Comparison of ENCODE assay signal across 8 cellular contexts in the genomic region with DNA sequence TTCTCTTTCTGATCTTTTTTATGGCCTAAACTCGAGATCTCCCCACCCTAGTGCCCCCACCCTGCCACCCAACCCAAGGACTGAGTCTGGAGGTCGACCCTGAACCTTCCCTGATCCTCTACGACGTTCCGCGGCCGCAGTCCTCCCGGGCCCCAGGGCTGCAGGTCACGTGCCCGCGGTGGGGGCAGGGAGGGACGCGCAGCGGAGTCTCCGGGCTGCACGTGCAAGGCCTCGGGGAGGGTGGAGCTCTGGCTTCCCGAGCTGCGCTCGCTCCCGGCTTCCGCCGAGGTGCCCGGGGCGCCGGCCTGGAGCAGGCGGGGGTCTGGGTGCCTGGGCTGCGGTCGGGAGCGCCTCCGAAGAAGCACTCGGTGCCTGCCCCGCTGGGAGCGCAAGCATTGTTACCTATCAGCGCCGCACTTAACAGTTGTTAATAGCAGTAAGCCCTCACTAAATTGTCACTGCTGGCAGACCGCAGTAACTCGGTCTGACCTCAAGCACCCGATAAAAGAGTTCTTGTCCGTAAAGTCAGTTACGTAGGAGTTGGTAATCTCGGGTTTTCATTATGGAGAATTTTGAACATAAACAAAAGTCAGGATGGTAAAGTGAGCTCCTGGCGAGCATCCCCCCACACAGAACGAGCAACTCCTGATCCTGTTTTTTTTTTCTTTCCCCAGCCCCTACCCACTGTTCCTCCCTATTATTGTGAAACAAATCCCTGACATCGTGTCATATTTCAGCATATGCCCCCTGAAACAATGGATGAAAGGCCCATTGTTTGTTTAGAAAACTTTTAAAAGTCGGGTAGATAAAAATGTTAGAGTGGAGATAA.
A peak's percentile ranks its signal among the peaks of the same experiment; 100 is the strongest.
DNase-seq lines count a peak whose midpoint lies in the region; ATAC-seq and TF ChIP-seq lines count a peak whose summit lies in the region.

No MANE protein-coding gene starts in this region.

- DNase-seq in Caco-2 (peak; percentile 96 to 98), NB4 (ENCODE audit: low read depth) (peak; percentile 95), SW 1271 (lab: John Stamatoyannopoulos, UW) (peak; percentile 43 to 59), Right ventricle myocardium inferior (ENCODE audit: missing footprints) (peak; percentile 98), osteoblast (ENCODE audit: insufficient read length, low spot score, missing footprints) (peak; percentile 92), suprapubic skin (ENCODE audit: low spot score in 2 of 2) (peak; percentile 95 to 96)
- DNase-seq in activated naive CD8-positive, alpha-beta T cell treated with anti-CD3 and anti-CD28 coated beads, Interleukin-2, amount 50 U/mL, for 16 hours (ENCODE audit: low read depth, low spot score): peak; percentile 51

- peaks cover 25% of the 10 kb centered on the region for H3K36me3 Mint-ChIP-seq in Caco-2 (ENCODE audit: insufficient read depth, unreplicated experiment)

- 6% methylated on average over 33 of the region's 46 CpGs for WGBS in suprapubic skin

- BruUV-seq in Caco-2 (replicated peaks; lab: Mats Ljungman, UMichigan): TSS peak; percentile 72

- CTCF ChIA-PET in Caco-2 (lab: Charles Lee): interaction anchor here (0.6 to 1.0 kb wide), 9 partner anchors 16 to 144 kb away, joined by 3 to 10 read pairs (median 4); no protein-coding TSS in a partner anchor

- H2AFZ ChIP-seq in osteoblast (ENCODE audit: low read length): peak overlapping the region; percentile 76

- no peaks in the 10 kb centered on the region for H3K79me2 ChIP-seq in osteoblast (ENCODE audit: insufficient read depth, low read length)

- no peaks in the 10 kb centered on the region for H3K27me3 Mint-ChIP-seq in Caco-2 (ENCODE audit: insufficient read depth, unreplicated experiment)

- H3K4me1 ChIP-seq in Caco-2: peaks cover 4% of the 10 kb centered on the region; the same call in 1 of the 2 replicates
- peaks cover 8% of the 10 kb centered on the region for H3K4me1 ChIP-seq in osteoblast (ENCODE audit: insufficient read depth, low read length)
- peaks cover 17% of the 10 kb centered on the region for H3K4me1 ChIP-seq in suprapubic skin

- no peaks in the 10 kb centered on the region for H4K20me1 ChIP-seq in osteoblast (ENCODE audit: insufficient read depth, low read length)

- no peak overlapping the region for H3K27ac ChIP-seq in osteoblast (ENCODE audit: low read depth, low read length)
- peak overlapping the region; percentile 99 for H3K27ac ChIP-seq in suprapubic skin

- no peaks in the 10 kb centered on the region for H3K36me3 ChIP-seq in Caco-2 (ENCODE audit: control insufficient read depth, insufficient read depth, low read length)
- no peaks in the 10 kb centered on the region for H3K36me3 ChIP-seq in osteoblast (ENCODE audit: insufficient read depth, low read length)
- no peaks in the 10 kb centered on the region for H3K36me3 ChIP-seq in suprapubic skin

- peaks cover 15% of the 10 kb centered on the region for H3K4me1 Mint-ChIP-seq in Caco-2 (ENCODE audit: low read depth, unreplicated experiment)

- TF ChIP-seq POLR2A in NB4 (IDR thresholded peaks at IDR 0.05; ENCODE audit: extremely low read depth, insufficient read length) (peak; percentile 25), suprapubic skin (IDR thresholded peaks at IDR 0.05) (peak in 1 of 2 donors; percentile 75)

- TF ChIP-seq EP300 in suprapubic skin (IDR thresholded peaks at IDR 0.05): no peak

- peak overlapping the region; percentile 100 for H3K27ac Mint-ChIP-seq in Caco-2 (ENCODE audit: unreplicated experiment)

- intact Hi-C loops in Caco-2 (cut with micrococcal nuclease; ENCODE audit: unreplicated experiment): loop anchor here (1.0 kb wide), 2 partner anchors 69 to 71 kb away; a partner anchor contains a TSS
- intact Hi-C loops in Right ventricle myocardium inferior (cut with DNase I): loop anchor here (1.0 kb wide), 2 partner anchors 69 to 71 kb away; a partner anchor contains a TSS

- no peak for TF ChIP-seq CTCF in Caco-2 (IDR thresholded peaks at IDR 0.05; ENCODE audit: insufficient read depth in 1 of 2, low read depth in 1 of 2, low read length in 1 of 2, severe bottlenecking in 1 of 2, unreplicated experiment in 1 of 2)
- TF ChIP-seq CTCF in NB4 (IDR thresholded peaks at IDR 0.05; ENCODE audit: low read depth, low read length): no peak
- no peak for TF ChIP-seq CTCF in osteoblast (IDR thresholded peaks at IDR 0.05; ENCODE audit: extremely low read depth, low read depth, low read length)
- TF ChIP-seq CTCF in suprapubic skin (IDR thresholded peaks at IDR 0.05): no peak

- H3K9me3 ChIP-seq in Caco-2 (no peaks in the 10 kb centered on the region), osteoblast (ENCODE audit: low read depth, low read length) (no peaks in the 10 kb centered on the region), suprapubic skin (no peaks in the 10 kb centered on the region)

- peak overlapping the region; percentile 99 for H3K4me3 Mint-ChIP-seq in Caco-2 (ENCODE audit: unreplicated experiment)

- H3K4me3 ChIP-seq in Caco-2 (ENCODE audit: low read depth, low read length): peak overlapping the region; percentile 81
- peak overlapping the region; percentile 53 for H3K4me3 ChIP-seq in NB4 (ENCODE audit: low read depth, low read length)
- H3K4me3 ChIP-seq in osteoblast (ENCODE audit: insufficient read depth, low read length): peak overlapping the region; percentile 76
- H3K4me3 ChIP-seq in suprapubic skin: peak overlapping the region; percentile 76

- POLR2A ChIA-PET in Caco-2 (lab: Charles Lee): interaction anchor here (0.5 to 3.4 kb wide), 15 partner anchors 12 to 202 kb away, joined by 3 to 45 read pairs (median 5); a partner anchor contains a TSS

- peak overlapping the region; percentile 84 for H3K4me2 ChIP-seq in osteoblast (ENCODE audit: insufficient read depth, low read length)

- no peaks in the 10 kb centered on the region for H3K9me3 Mint-ChIP-seq in Caco-2 (ENCODE audit: unreplicated experiment)

- H3K27me3 ChIP-seq in Caco-2 (replicated peaks; ENCODE audit: control insufficient read depth, insufficient read depth, low read length) (no peaks in the 10 kb centered on the region; the same call in 1 of the 2 replicates), osteoblast (ENCODE audit: insufficient read depth, low read length) (peaks cover 14% of the 10 kb centered on the region), suprapubic skin (no peaks in the 10 kb centered on the region)

- ATAC-seq in GM21723 (IDR thresholded peaks at IDR 0.05; ENCODE audit: unreplicated experiment) (peak; percentile 67), Right ventricle myocardium inferior (peak; percentile 95)
